ENCODE assay signal across 12 cellular contexts in genomic region chr4:158121203-158121586, GRCh38. TPM values are rescaled to one million over a fixed set of nuclear protein-coding genes. Genes with fewer than 3 reads are reported as not detected.
DNase-seq lines count a peak whose midpoint lies in the region; ATAC-seq, FAIRE-seq and TF ChIP-seq lines count a peak whose summit lies in the region.
"Had no signal": no experiment of that assay in that cellular context is flagged by ENCODE, and none has a peak within 500 bp of the region (broad histone marks: within the 10 kb centered on the region; RNA-seq: fewer than 3 reads in every experiment).

No MANE protein-coding gene starts in this region.

- H3K9ac ChIP-seq in HepG2 (ENCODE audit: insufficient read depth, low read depth, low read length), result no peak overlapping the region

- ATAC-seq in HepG2 (peak; percentile 32), HG03469 (IDR thresholded peaks at IDR 0.05; ENCODE audit: unreplicated experiment) (no peak)
- ATAC-seq: GM12878, HCT116 had no signal

- no TSS peak for BruUV-seq in HepG2 (replicated peaks; lab: Mats Ljungman, UMichigan)

- no peaks in the 10 kb centered on the region for H3K79me2 ChIP-seq in HepG2 (ENCODE audit: insufficient read depth, low read length)

- 39% methylated on average over 3 of the region's 3 CpGs for WGBS in HepG2 (ENCODE audit: low lambda C conversion rate)
- WGBS in transverse colon (ENCODE audit: low coverage in 1 of 2), 2 donors, result 43 to 49% methylated on average over 1 to 3 of the region's 3 CpGs

- H4K20me1 ChIP-seq in HepG2 (ENCODE audit: insufficient read depth, low read length), result no peaks in the 10 kb centered on the region

- H3K36me3 ChIP-seq in HepG2 (replicated peaks in 1 of 2; ENCODE audit: control insufficient read depth in 1 of 2, insufficient read depth in 2 of 2, low read length in 2 of 2) (no peaks in the 10 kb centered on the region), transverse colon (no peaks in the 10 kb centered on the region)

- TF ChIP-seq EP300 in HepG2 (IDR thresholded peaks at IDR 0.05; ENCODE audit: low read depth in 2 of 2, low read length in 2 of 2), result no peak
- no peak for TF ChIP-seq EP300 in HepG2 (CRISPR knock-in tag; IDR thresholded peaks at IDR 0.05; ENCODE audit: borderline replicate concordance)
- TF ChIP-seq EP300 in transverse colon (IDR thresholded peaks at IDR 0.05; ENCODE audit: low read depth), result no peak

- H3K27me3 ChIP-seq in HepG2 (ENCODE audit: control insufficient read depth in 1 of 2, insufficient read depth in 2 of 2, low read length in 2 of 2), result no peaks in the 10 kb centered on the region
- H3K27me3 ChIP-seq in transverse colon, result no peaks in the 10 kb centered on the region

- FAIRE-seq in HepG2 (lab: Jason Lieb, UNC), result no peak
- FAIRE-seq: GM12878 had no signal

- H3K9me3 ChIP-seq in HepG2 (ENCODE audit: low read length) (no peaks in the 10 kb centered on the region), transverse colon (no peaks in the 10 kb centered on the region)

- H3K4me1 ChIP-seq in HepG2 (ENCODE audit: insufficient read depth, low read length), result peaks cover 11% of the 10 kb centered on the region
- peaks cover 0 to 15% (median 3%) of the 10 kb centered on the region in 4 donors for H3K4me1 ChIP-seq in transverse colon

- no peak for TF ChIP-seq RAD21 in HepG2 (CRISPR knock-in tag; IDR thresholded peaks at IDR 0.05)

- POLR2A ChIA-PET in HepG2 (lab: Yijun Ruan, JAX), result no interaction called here

- no peak for TF ChIP-seq POLR2A in HepG2 (IDR thresholded peaks at IDR 0.05; ENCODE audit: insufficient read depth in 1 of 2, low read depth in 2 of 2, low read length in 2 of 2)
- TF ChIP-seq POLR2A in transverse colon (IDR thresholded peaks at IDR 0.05), result no peak

- CTCF ChIA-PET in HepG2 (lab: Yijun Ruan, JAX; ENCODE audit: low intra/inter-chr PET ratio, low total read pairs), result no interaction called here

- peak; percentile 25 for DNase-seq in HT1080 (ENCODE audit: low read depth)
- peak; percentile 99 to 100 for DNase-seq in cardiac fibroblast (ENCODE audit: low read depth in 2 of 2)
- DNase-seq in HepG2 (ENCODE audit: low spot score), result peak; percentile 27
- DNase-seq in transverse colon, result no peak
- no peak for DNase-seq in activated naive CD4-positive, alpha-beta T cell (lab: John Stamatoyannopoulos, UW)
- DNase-seq in GM13976 (ENCODE audit: low spot score), result no peak
- DNase-seq in head of caudate nucleus, result no peak
- DNase-seq: activated CD4-positive, alpha-beta T cell treated with anti-CD3 and anti-CD28 coated beads for 1 hour; naive B cell had no signal

- intact Hi-C loops in HepG2 (cut with micrococcal nuclease; ENCODE audit: unreplicated experiment), result no loop called here
- intact Hi-C loops in transverse colon (cut with DNase I; ENCODE audit: low total_unique reads), result no loop called here
- intact Hi-C loops in head of caudate nucleus (cut with DNase I), result no loop called here

- H3K27ac ChIP-seq in HepG2 (ENCODE audit: extremely low read length, insufficient read depth, low read length) (no peak overlapping the region), transverse colon (peak overlapping the region; percentile 51 to 76 (median 63))

- no peak overlapping the region for H3K4me2 ChIP-seq in HepG2 (ENCODE audit: low read depth, low read length)

- no peak overlapping the region for H3K4me3 ChIP-seq in cardiac fibroblast (replicated peaks in 1 of 2; ENCODE audit: low read depth in 2 of 2, low read length in 2 of 2)
- no peak overlapping the region for H3K4me3 ChIP-seq in HepG2 (replicated peaks in 1 of 3; ENCODE audit: insufficient read depth in 1 of 3, low read depth in 2 of 3, low read length in 3 of 3)
- no peak overlapping the region for H3K4me3 ChIP-seq in transverse colon
- H3K4me3 ChIP-seq: GM12878 had no signal

- TF ChIP-seq CTCF in cardiac fibroblast (IDR thresholded peaks at IDR 0.05; ENCODE audit: low read depth, low read length), result no peak
- no peak for TF ChIP-seq CTCF in HepG2 (CRISPR knock-in tag; IDR thresholded peaks at IDR 0.05)
- TF ChIP-seq CTCF in transverse colon (IDR thresholded peaks at IDR 0.05), result no peak
- TF ChIP-seq CTCF in GM13976 (IDR thresholded peaks at IDR 0.05; ENCODE audit: borderline replicate concordance, control extremely low read depth, extremely low read depth, insufficient read depth, missing control alignments), result no peak

- H2AFZ ChIP-seq in HepG2 (ENCODE audit: low read length), result no peak overlapping the region

- in situ Hi-C loops in HepG2 (cut with HindIII; ENCODE audit: extremely low pct_ligation_motif_present, low pct_unique_long_range_greater_than_20kb), result no loop called here
- in situ Hi-C loops in transverse colon (cut with MboI; ENCODE audit: low pct_ligation_motif_present in 1 of 4, low pct_unique_long_range_greater_than_20kb in 1 of 4, low sequenced_read_pairs in 3 of 4), result no loop called here
- in situ Hi-C loops in GM13976 (cut with MboI; ENCODE audit: low sequenced_read_pairs, unreplicated experiment), result no loop called here

TF ChIP-seq in HepG2, 621 proteins besides CTCF, POLR2A, EP300 and RAD21:
- TF ChIP-seq MEIS2 (CRISPR knock-in tag; IDR thresholded peaks at IDR 0.05) (no peak), BRF2 (CRISPR knock-in tag; IDR thresholded peaks at IDR 0.05) (no peak), KDM5B (CRISPR knock-in tag; IDR thresholded peaks at IDR 0.05; ENCODE audit: borderline replicate concordance) (no peak), NFE2L2 (IDR thresholded peaks at IDR 0.05; ENCODE audit: low read length) (peak; percentile 68)

RNA-seq across cellular contexts. Expression of gene GASK1B, which starts 51.6 kb away (rescaled TPM):
- 0.21 TPM in 1 of 2 replicates, not detected in the other for total RNA-seq in HT1080 (2014; rRNA removed; shearing (Covaris generic))
- 0.28 and 0.31 TPM in 2 replicates for polyA plus RNA-seq in HT1080 (2015; cell fraction: cytosol; rRNA removed)
- 0.40 and 0.57 TPM in 2 replicates for polyA plus RNA-seq in HT1080 (2015; cell fraction: nucleus; rRNA removed)
- total RNA-seq in HepG2 (2016; rRNA removed; fragmentation: Illumina TruSeq; extraction: Trizol) (40.4 and 50.0 TPM in 2 replicates), transverse colon (10 to 100 TPM in 3 of 4 donors, 1 to 10 TPM in 1; 7.9 to 22.5 (median 14.1) TPM)
- 2.5 and 3.1 TPM in 2 replicates for total RNA-seq in HepG2 (2016; cell fraction: cytosol; rRNA removed; fragmentation: Illumina TruSeq; extraction: Trizol; ENCODE audit: low read depth)
- total RNA-seq in HepG2 (2016; cell fraction: insoluble cytoplasmic fraction; rRNA removed; fragmentation: Illumina TruSeq; extraction: Trizol), result 35.3 and 52.8 TPM in 2 replicates
- total RNA-seq in HepG2 (2016; cell fraction: membrane; rRNA removed; fragmentation: Illumina TruSeq; extraction: Trizol), result 13.1 and 13.2 TPM in 2 replicates
- total RNA-seq in HepG2 (2016; cell fraction: nucleus; rRNA removed; fragmentation: Illumina TruSeq; extraction: Trizol), result 56.3 and 57.2 TPM in 2 replicates
- 23.0 and 29.1 TPM in 2 replicates for polyA plus RNA-seq in HepG2 (2011; rRNA removed)
- polyA plus RNA-seq in HepG2 (2011; cell fraction: cytosol; rRNA removed), result 16.9 and 19.4 TPM in 2 replicates
- polyA plus RNA-seq in HepG2 (2011; cell fraction: nucleus; rRNA removed), result 20.4 and 23.5 TPM in 2 replicates
- 24.3 and 25.1 TPM in 2 replicates for polyA plus RNA-seq in HepG2 (2012)
- polyA plus RNA-seq in HepG2 (2016; cell fraction: cytosol; fragmentation: Illumina TruSeq; extraction: Trizol; ENCODE audit: low read depth), result 1.6 and 1.7 TPM in 2 replicates
- 38.9 and 44.5 TPM in 2 replicates for polyA plus RNA-seq in HepG2 (2016; cell fraction: insoluble cytoplasmic fraction; fragmentation: Illumina TruSeq; extraction: Trizol; ENCODE audit: low read depth)
- polyA plus RNA-seq in HepG2 (2016; cell fraction: membrane; fragmentation: Illumina TruSeq; extraction: Trizol; ENCODE audit: low read depth), result 5.1 and 6.2 TPM in 2 replicates
- 47.6 and 48.5 TPM in 2 replicates for polyA plus RNA-seq in HepG2 (2016; cell fraction: nucleus; fragmentation: Illumina TruSeq; extraction: Trizol; ENCODE audit: insufficient read depth, low read depth)
- polyA minus RNA-seq in HepG2 (2011; rRNA and poly(A)+ RNA removed; ENCODE audit: low replicate concordance), result 0.05 and 56.5 TPM in 2 replicates
- polyA minus RNA-seq in HepG2 (2011; cell fraction: cytosol; rRNA and poly(A)+ RNA removed), result 51.6 and 55.0 TPM in 2 replicates
- 104 and 111 TPM in 2 replicates for polyA minus RNA-seq in HepG2 (2011; cell fraction: nucleus; rRNA and poly(A)+ RNA removed)

Comparison
In these comparisons a context has a peak if more than half of its experiments do, and no peak if none do; other contexts are left out.
1. DNase-seq: peak in HT1080 (single experiment), cardiac fibroblast (2 of 2) and HepG2 (single experiment); none in transverse colon (single experiment), activated naive CD4-positive, alpha-beta T cell (0 of 4), GM13976 (single experiment) and head of caudate nucleus (0 of 42).